ENCODE assay signal across 8 cellular contexts in the genomic region with DNA sequence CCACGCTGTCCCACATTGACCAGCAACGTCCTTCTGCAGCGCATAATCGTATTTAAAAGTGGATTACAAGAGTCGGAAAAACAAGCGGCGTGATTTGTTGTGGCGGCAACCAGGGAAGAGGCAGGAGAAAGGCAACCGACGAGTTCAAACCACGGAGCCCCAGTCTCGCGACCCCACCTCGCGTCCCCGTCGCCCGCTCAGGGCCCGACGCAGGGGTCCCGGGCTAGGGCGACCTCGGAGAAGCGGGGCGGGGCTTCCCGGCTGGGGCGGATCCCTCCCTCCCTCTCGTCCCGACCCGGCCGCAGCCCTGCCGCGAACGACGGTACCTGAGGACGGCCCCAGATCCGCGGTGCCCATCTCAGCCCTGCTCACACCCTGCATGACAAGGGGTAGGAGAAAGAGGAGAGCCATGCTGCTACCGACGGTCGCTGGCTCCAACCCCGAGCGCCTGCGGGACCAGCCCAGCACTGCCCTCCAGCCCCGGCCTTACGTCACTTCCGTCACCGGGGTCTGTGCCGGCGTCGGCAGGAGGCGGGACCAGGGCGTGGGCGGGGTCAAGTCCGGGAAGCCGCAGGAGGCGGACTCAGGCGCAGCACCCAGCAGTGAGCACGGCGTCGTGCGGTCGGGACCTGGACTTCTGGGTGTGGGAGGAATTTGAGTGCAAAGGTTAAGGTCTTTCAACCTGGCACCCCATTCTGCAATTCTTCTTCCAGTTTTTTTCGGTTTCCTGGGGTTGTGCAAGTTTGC. TPM values are rescaled to one million over a fixed set of nuclear protein-coding genes. Genes with fewer than 3 reads are reported as not detected.
DNase-seq lines count a peak whose midpoint lies in the region; ATAC-seq, FAIRE-seq and TF ChIP-seq lines count a peak whose summit lies in the region.

A gene (minus strand): TSS at position 469 of the 747 bp plus-strand sequence. CDS start 58 bp downstream, at position 411.

- H3K9me3 Mint-ChIP-seq in activated T-helper 2 cell treated with anti-CD3 and anti-CD28 coated beads, Interferon-gamma antibody, Interleukin-2, Interleukin-4, amounts not matched to agents 10 μg/mL and 5 μg/mL and 100 μg/mL, durations not matched to agents 14 hours and 24 hours and 36 hours: peaks cover 6% of the 10 kb centered on the region
- no peaks in the 10 kb centered on the region for H3K9me3 Mint-ChIP-seq in naive B cell
- no peaks in the 10 kb centered on the region for H3K9me3 Mint-ChIP-seq in stimulated activated memory B cell treated with anti-CD40 and anti-IgM and Interleukin-4, amounts not matched to agents 10 μg/mL and 1 μg/mL and 100 μg/mL, for 72 hours

- peaks cover 28% of the 10 kb centered on the region for H3K36me3 Mint-ChIP-seq in activated T-helper 2 cell treated with anti-CD3 and anti-CD28 coated beads, Interferon-gamma antibody, Interleukin-2, Interleukin-4, amounts not matched to agents 10 μg/mL and 5 μg/mL and 100 μg/mL, durations not matched to agents 14 hours and 24 hours and 36 hours (ENCODE audit: low read depth)
- peaks cover 7 to 11% of the 10 kb centered on the region in 2 donors for H3K36me3 Mint-ChIP-seq in naive B cell
- H3K36me3 Mint-ChIP-seq in stimulated activated memory B cell treated with anti-CD40 and anti-IgM and Interleukin-4, amounts not matched to agents 10 μg/mL and 1 μg/mL and 100 μg/mL, for 72 hours: peaks cover 6% of the 10 kb centered on the region

- intact Hi-C loops in activated T-helper 2 cell treated with anti-CD3 and anti-CD28 coated beads, Interferon-gamma antibody, Interleukin-2, Interleukin-4, amounts not matched to agents 10 μg/mL and 5 μg/mL and 100 μg/mL, durations not matched to agents 14 hours and 24 hours and 36 hours (cut with micrococcal nuclease): loop anchor here (2.0 to 10.0 kb wide), 8 partner anchors 16 to 756 kb away; no protein-coding TSS in a partner anchor

- DNase-seq in EL (peak; percentile 93), H54 (ENCODE audit: insufficient read length, low spot score) (peak; percentile 75), M059J (ENCODE audit: low read depth) (peak; percentile 93), fibroblast of gingiva (ENCODE audit: low read depth) (peak; percentile 94), naive B cell (peak; percentile 96)
- peak; percentile 93 for DNase-seq in activated T-helper 2 cell treated with anti-CD3 and anti-CD28 coated beads, Interferon-gamma antibody, Interleukin-2, Interleukin-4, amounts not matched to agents 10 μg/mL and 5 μg/mL and 100 μg/mL, durations not matched to agents 14 hours and 24 hours and 36 hours (ENCODE audit: low spot score)

- peak within 1 kb of the TSS; percentile 99 for H3K27ac Mint-ChIP-seq in activated T-helper 2 cell treated with anti-CD3 and anti-CD28 coated beads, Interferon-gamma antibody, Interleukin-2, Interleukin-4, amounts not matched to agents 10 μg/mL and 5 μg/mL and 100 μg/mL, durations not matched to agents 14 hours and 24 hours and 36 hours
- H3K27ac Mint-ChIP-seq in naive B cell: peak within 1 kb of the TSS; percentile 99 to 100 (median 99)
- H3K27ac Mint-ChIP-seq in stimulated activated memory B cell treated with anti-CD40 and anti-IgM and Interleukin-4, amounts not matched to agents 10 μg/mL and 1 μg/mL and 100 μg/mL, for 72 hours: peak within 1 kb of the TSS; percentile 100

- peak; percentile 79 to 81 for ATAC-seq in naive B cell (ENCODE audit: low read depth in 2 of 2)
- ATAC-seq in stimulated activated memory B cell treated with anti-CD40 and anti-IgM and Interleukin-4, amounts not matched to agents 10 μg/mL and 1 μg/mL and 100 μg/mL, for 72 hours: peak; percentile 95

- H3K4me3 Mint-ChIP-seq in activated T-helper 2 cell treated with anti-CD3 and anti-CD28 coated beads, Interferon-gamma antibody, Interleukin-2, Interleukin-4, amounts not matched to agents 10 μg/mL and 5 μg/mL and 100 μg/mL, durations not matched to agents 14 hours and 24 hours and 36 hours (ENCODE audit: low read depth): peak within 1 kb of the TSS; percentile 98
- H3K4me3 Mint-ChIP-seq in naive B cell: peak within 1 kb of the TSS; percentile 94 to 100 (median 98)
- peak within 1 kb of the TSS; percentile 99 for H3K4me3 Mint-ChIP-seq in stimulated activated memory B cell treated with anti-CD40 and anti-IgM and Interleukin-4, amounts not matched to agents 10 μg/mL and 1 μg/mL and 100 μg/mL, for 72 hours

- H3K27me3 Mint-ChIP-seq in activated T-helper 2 cell treated with anti-CD3 and anti-CD28 coated beads, Interferon-gamma antibody, Interleukin-2, Interleukin-4, amounts not matched to agents 10 μg/mL and 5 μg/mL and 100 μg/mL, durations not matched to agents 14 hours and 24 hours and 36 hours (ENCODE audit: low read depth): no peaks in the 10 kb centered on the region
- no peaks in the 10 kb centered on the region for H3K27me3 Mint-ChIP-seq in naive B cell
- H3K27me3 Mint-ChIP-seq in stimulated activated memory B cell treated with anti-CD40 and anti-IgM and Interleukin-4, amounts not matched to agents 10 μg/mL and 1 μg/mL and 100 μg/mL, for 72 hours: no peaks in the 10 kb centered on the region

- peaks cover 51% of the 10 kb centered on the region for H3K4me1 Mint-ChIP-seq in activated T-helper 2 cell treated with anti-CD3 and anti-CD28 coated beads, Interferon-gamma antibody, Interleukin-2, Interleukin-4, amounts not matched to agents 10 μg/mL and 5 μg/mL and 100 μg/mL, durations not matched to agents 14 hours and 24 hours and 36 hours (ENCODE audit: low read depth)
- H3K4me1 Mint-ChIP-seq in naive B cell: peaks cover 67 to 84% (median 68%) of the 10 kb centered on the region in 3 donors
- peaks cover 76% of the 10 kb centered on the region for H3K4me1 Mint-ChIP-seq in stimulated activated memory B cell treated with anti-CD40 and anti-IgM and Interleukin-4, amounts not matched to agents 10 μg/mL and 1 μg/mL and 100 μg/mL, for 72 hours

- TF ChIP-seq POLR2A in H54 (IDR thresholded peaks at IDR 0.05; ENCODE audit: low read depth, low read length): peak; percentile 83
- TF ChIP-seq POLR2A in Raji (IDR thresholded peaks at IDR 0.05; ENCODE audit: insufficient read depth, low read depth, low read length): peak; percentile 94

- FAIRE-seq in H54 (lab: Jason Lieb, UNC): no peak

RNA-seq across cellular contexts. Expression of the gene that starts here (rescaled TPM):
- total RNA-seq in M059J (2014; rRNA removed; shearing (Covaris generic)): 74.9 and 87.3 TPM in 2 replicates
- 22.2 and 26.2 TPM in 2 replicates for total RNA-seq in activated T-helper 2 cell treated with anti-CD3 and anti-CD28 coated beads, Interferon-gamma antibody, Interleukin-2, Interleukin-4, amounts not matched to agents 10 μg/mL and 5 μg/mL and 100 μg/mL, durations not matched to agents 14 hours and 24 hours and 36 hours
- 10 to 100 TPM; 62.8 to 86.0 (median 70.8) TPM for polyA plus RNA-seq in naive B cell (ENCODE audit: low read depth in 6 of 6)

Comparison
In these comparisons a context has a peak if more than half of its experiments do, and no peak if none do; other contexts are left out.
1. Peak in every context shown above with its lines: DNase-seq and ATAC-seq.